1 cellular context compared by ENCODE assay signal in genomic region chr1:174875306-174875705, GRCh38.
TF ChIP-seq lines count a peak whose summit lies in the region.

No MANE protein-coding gene starts in this region.

TF ChIP-seq in WTC11, 78 proteins besides CTCF, POLR2A, EP300 and RAD21 (continued from another document):
- TF ChIP-seq ARID4B (CRISPR knock-in tag; IDR thresholded peaks at IDR 0.05; ENCODE audit: borderline replicate concordance): no peak
